In the genomic region with DNA sequence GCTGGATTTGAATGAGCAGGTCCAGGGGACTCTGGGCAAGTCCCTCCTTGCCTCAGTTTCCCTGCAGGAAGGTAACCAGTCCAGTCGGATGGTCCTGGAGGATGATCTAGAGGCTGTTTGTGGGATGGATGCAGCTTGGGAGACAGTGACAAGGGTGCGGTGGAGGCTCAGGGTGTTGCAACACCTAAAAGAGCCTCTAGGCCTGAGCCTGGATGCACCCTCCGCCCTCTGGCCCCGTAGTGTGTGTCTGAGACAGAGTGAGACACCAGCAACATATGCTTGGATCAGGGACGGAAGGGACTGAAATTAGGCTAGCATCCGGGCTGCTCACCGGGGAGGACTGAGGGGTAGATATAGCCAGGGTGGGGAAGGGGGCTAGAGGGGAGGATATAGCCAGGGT, we compare ENCODE assay signal across 8 cellular contexts. TPM values are rescaled to one million over a fixed set of nuclear protein-coding genes. Genes with fewer than 3 reads are reported as not detected.
DNase-seq lines count a peak whose midpoint lies in the region; ATAC-seq and TF ChIP-seq lines count a peak whose summit lies in the region.

No MANE protein-coding gene starts in this region.

- intact Hi-C loops in activated B cell treated with CpG ODN at 0.5 μM for 24 hours (cut with micrococcal nuclease): no loop called here
- intact Hi-C loops in sigmoid colon (cut with DNase I): no loop called here

- H3K27me3 Mint-ChIP-seq in activated B cell treated with CpG ODN at 0.5 μM for 24 hours: no peaks in the 10 kb centered on the region

- no peaks in the 10 kb centered on the region for H3K9me3 ChIP-seq in sigmoid colon

- H3K27ac ChIP-seq in sigmoid colon: peak overlapping the region; percentile 92 to 97 (median 94)

- TF ChIP-seq POLR2A in sigmoid colon (IDR thresholded peaks at IDR 0.05): no peak

- H3K4me3 Mint-ChIP-seq in activated B cell treated with CpG ODN at 0.5 μM for 24 hours: peak overlapping the region; percentile 74

- no peak for TF ChIP-seq CTCF in activated B cell treated with CpG ODN at 0.5 μM for 24 hours (IDR thresholded peaks at IDR 0.05)
- TF ChIP-seq CTCF in fibroblast of villous mesenchyme (IDR thresholded peaks at IDR 0.05; ENCODE audit: insufficient read depth, low read depth, low read length): no peak
- TF ChIP-seq CTCF in sigmoid colon (IDR thresholded peaks at IDR 0.05): no peak

- H3K4me3 ChIP-seq in fibroblast of villous mesenchyme (ENCODE audit: low read depth, low read length): peak overlapping the region; percentile 85
- peak overlapping the region; percentile 73 to 95 (median 86) for H3K4me3 ChIP-seq in sigmoid colon

- peak; percentile 65 for DNase-seq in activated CD8-positive, alpha-beta memory T cell treated with anti-CD3 and anti-CD28 coated beads for 24 hours
- no peak for DNase-seq in activated CD8-positive, alpha-beta memory T cell treated with anti-CD3 and anti-CD28 coated beads, Interleukin-2, amount 50 U/mL, for 4 hours
- no peak for DNase-seq in activated B cell treated with CpG ODN at 0.5 μM for 24 hours
- DNase-seq in fibroblast of villous mesenchyme (ENCODE audit: low read depth): peak; percentile 61
- peak; percentile 86 for DNase-seq in sigmoid colon
- no peak for DNase-seq in GOT3 (lab: John Stamatoyannopoulos, UW)

- peaks cover 31% of the 10 kb centered on the region for H3K4me1 Mint-ChIP-seq in activated B cell treated with CpG ODN at 0.5 μM for 24 hours

- POLR2A ChIA-PET in activated B cell treated with CpG ODN at 0.5 μM for 24 hours (lab: Charles Lee): interaction anchor here (0.6 to 3.3 kb wide), 2 partner anchors 11 to 29 kb away, joined by 4 to 27 read pairs; a partner anchor contains a TSS

- H3K27ac Mint-ChIP-seq in activated B cell treated with CpG ODN at 0.5 μM for 24 hours: peak overlapping the region; percentile 59

- CTCF ChIA-PET in activated B cell treated with CpG ODN at 0.5 μM for 24 hours (lab: Charles Lee): no interaction called here

- ATAC-seq in activated B cell treated with CpG ODN at 0.5 μM for 24 hours (ENCODE audit: low read depth) (no peak), HG02840 (IDR thresholded peaks at IDR 0.05; ENCODE audit: low FRiP score, unreplicated experiment) (no peak), HG03565 (IDR thresholded peaks at IDR 0.05; ENCODE audit: unreplicated experiment) (no peak)

- peaks cover 0 to 33% (median 14%) of the 10 kb centered on the region in 4 donors for H3K36me3 ChIP-seq in sigmoid colon

- peaks cover 4% of the 10 kb centered on the region for H3K36me3 Mint-ChIP-seq in activated B cell treated with CpG ODN at 0.5 μM for 24 hours (ENCODE audit: low read depth)

- 21 to 78% methylated on average over 7 of the region's 7 CpGs for WGBS in sigmoid colon, 2 donors

- peaks cover 0 to 37% (median 33%) of the 10 kb centered on the region in 4 donors for H3K4me1 ChIP-seq in sigmoid colon

- no peaks in the 10 kb centered on the region for H3K27me3 ChIP-seq in sigmoid colon

- no peaks in the 10 kb centered on the region for H3K9me3 Mint-ChIP-seq in activated B cell treated with CpG ODN at 0.5 μM for 24 hours

- TF ChIP-seq EP300 in sigmoid colon (IDR thresholded peaks at IDR 0.05): no peak

RNA-seq across cellular contexts. Expression of a gene that starts 1.1 kb away (rescaled TPM):
- total RNA-seq in activated B cell treated with CpG ODN at 0.5 μM for 24 hours (6.8 and 8.2 TPM in 2 replicates), fibroblast of villous mesenchyme (33.2 and 38.7 TPM in 2 replicates), sigmoid colon (10 to 100 TPM; 49.6 to 58.8 (median 52.7) TPM)
- polyA plus RNA-seq in sigmoid colon: 10 to 100 TPM; 49.8 to 66.8 (median 58.3) TPM

RNA-seq across cellular contexts. Expression of a gene that starts 1.7 kb away (rescaled TPM):
- 65.5 and 67.2 TPM in 2 replicates for total RNA-seq in activated B cell treated with CpG ODN at 0.5 μM for 24 hours
- total RNA-seq in fibroblast of villous mesenchyme: 133 and 136 TPM in 2 replicates
- 10 to 100 TPM; 50.2 to 79.5 (median 77.4) TPM for total RNA-seq in sigmoid colon
- polyA plus RNA-seq in sigmoid colon: 100 to 1,000 TPM in 1 of 3 donors, 10 to 100 TPM in 2; 67.3 to 141 (median 88.3) TPM

RNA-seq across cellular contexts. Expression of a gene that starts 28.6 kb away (rescaled TPM):
- total RNA-seq in activated B cell treated with CpG ODN at 0.5 μM for 24 hours: 10.9 and 11.3 TPM in 2 replicates
- 11.6 and 14.2 TPM in 2 replicates for total RNA-seq in fibroblast of villous mesenchyme
- total RNA-seq in sigmoid colon: 1 to 10 TPM; 2.3 to 4.3 (median 3.4) TPM
- polyA plus RNA-seq in sigmoid colon: 10 to 100 TPM in 1 of 3 donors, 1 to 10 TPM in 2; 9.0 to 39.4 (median 9.7) TPM

Comparison
In these comparisons a context has a peak if more than half of its experiments do, and no peak if none do; other contexts are left out.
1. DNase-seq: peak in activated CD8-positive, alpha-beta memory T cell treated with anti-CD3 and anti-CD28 coated beads for 24 hours (single experiment), fibroblast of villous mesenchyme (single experiment) and sigmoid colon (single experiment); none in activated CD8-positive, alpha-beta memory T cell treated with anti-CD3 and anti-CD28 coated beads, Interleukin-2, amount 50 U/mL, for 4 hours (single experiment), activated B cell treated with CpG ODN at 0.5 μM for 24 hours (single experiment) and GOT3 (single experiment).